In the genomic region with DNA sequence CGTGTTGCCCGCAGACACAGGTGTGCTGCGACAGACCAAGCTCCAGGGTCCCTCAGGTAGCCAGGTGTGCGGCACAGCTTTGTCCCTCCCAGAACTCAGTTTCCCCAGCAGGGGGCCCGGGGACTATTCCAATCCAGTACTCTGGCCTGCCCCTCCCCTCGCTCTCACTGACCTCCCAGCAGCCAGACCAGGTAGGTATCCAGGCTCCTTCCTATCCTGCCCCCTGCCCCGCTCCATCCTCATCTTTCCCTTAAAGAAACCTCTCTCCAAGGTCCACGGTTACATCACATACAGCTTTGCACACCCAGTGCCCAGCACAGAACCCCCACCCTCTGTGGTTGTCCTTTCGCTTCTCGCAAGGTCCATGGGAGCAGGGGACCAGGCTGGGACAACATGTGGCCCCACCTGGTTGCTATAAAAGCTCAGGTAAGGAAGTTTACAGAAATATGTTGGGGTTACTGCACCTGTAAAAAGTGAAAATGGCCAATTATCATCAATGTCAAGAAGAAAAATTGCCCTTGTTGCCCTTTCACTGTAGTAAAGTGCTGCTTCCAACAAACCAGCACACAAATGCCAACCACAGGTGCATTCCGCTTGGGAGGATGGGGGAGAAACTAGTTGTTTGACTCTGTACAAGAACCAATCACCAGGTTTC, we compare ENCODE assay signal across 1 cellular context.
TF ChIP-seq lines count a peak whose summit lies in the region.

No MANE protein-coding gene starts in this region.

TF ChIP-seq in HepG2, 621 proteins besides CTCF, POLR2A, EP300 and RAD21 (continues in another document):
- 0 out of 2 replicates have a peak, but pooled peaks have one; percentile 5 for TF ChIP-seq CBX5 (CRISPR knock-in tag; IDR thresholded peaks at IDR 0.05; ENCODE audit: borderline replicate concordance)
- no peak for TF ChIP-seq DPF2 (CRISPR knock-in tag; IDR thresholded peaks at IDR 0.05; ENCODE audit: borderline replicate concordance, low read depth)
- TF ChIP-seq ZNF776 (CRISPR knock-in tag; IDR thresholded peaks at IDR 0.05) = no peak
- TF ChIP-seq, protein P1, sequence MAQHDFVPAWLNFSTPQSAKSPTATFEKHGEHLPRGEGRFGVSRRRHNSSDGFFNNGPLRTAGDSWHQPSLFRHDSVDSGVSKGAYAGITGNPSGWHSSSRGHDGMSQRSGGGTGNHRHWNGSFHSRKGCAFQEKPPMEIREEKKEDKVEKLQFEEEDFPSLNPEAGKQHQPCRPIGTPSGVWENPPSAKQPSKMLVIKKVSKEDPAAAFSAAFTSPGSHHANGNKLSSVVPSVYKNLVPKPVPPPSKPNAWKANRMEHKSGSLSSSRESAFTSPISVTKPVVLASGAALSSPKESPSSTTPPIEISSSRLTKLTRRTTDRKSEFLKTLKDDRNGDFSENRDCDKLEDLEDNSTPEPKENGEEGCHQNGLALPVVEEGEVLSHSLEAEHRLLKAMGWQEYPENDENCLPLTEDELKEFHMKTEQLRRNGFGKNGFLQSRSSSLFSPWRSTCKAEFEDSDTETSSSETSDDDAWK (CRISPR knock-in tag; IDR thresholded peaks at IDR 0.05) = no peak
- TF ChIP-seq ZNF34 (CRISPR knock-in tag; IDR thresholded peaks at IDR 0.05; ENCODE audit: borderline replicate concordance) = no peak
- no peak for TF ChIP-seq ZNF317 (CRISPR knock-in tag; IDR thresholded peaks at IDR 0.05)
- 0 out of 2 replicates have a peak, but pooled peaks have one; percentile 20 for TF ChIP-seq ZNF510 (CRISPR knock-in tag; IDR thresholded peaks at IDR 0.05; ENCODE audit: low read depth)
- no peak for TF ChIP-seq ZNF841 (CRISPR knock-in tag; IDR thresholded peaks at IDR 0.05; ENCODE audit: borderline replicate concordance)
- no peak for TF ChIP-seq IRX3 (CRISPR knock-in tag; IDR thresholded peaks at IDR 0.05; ENCODE audit: borderline replicate concordance, low read depth)
- TF ChIP-seq, protein P2, sequence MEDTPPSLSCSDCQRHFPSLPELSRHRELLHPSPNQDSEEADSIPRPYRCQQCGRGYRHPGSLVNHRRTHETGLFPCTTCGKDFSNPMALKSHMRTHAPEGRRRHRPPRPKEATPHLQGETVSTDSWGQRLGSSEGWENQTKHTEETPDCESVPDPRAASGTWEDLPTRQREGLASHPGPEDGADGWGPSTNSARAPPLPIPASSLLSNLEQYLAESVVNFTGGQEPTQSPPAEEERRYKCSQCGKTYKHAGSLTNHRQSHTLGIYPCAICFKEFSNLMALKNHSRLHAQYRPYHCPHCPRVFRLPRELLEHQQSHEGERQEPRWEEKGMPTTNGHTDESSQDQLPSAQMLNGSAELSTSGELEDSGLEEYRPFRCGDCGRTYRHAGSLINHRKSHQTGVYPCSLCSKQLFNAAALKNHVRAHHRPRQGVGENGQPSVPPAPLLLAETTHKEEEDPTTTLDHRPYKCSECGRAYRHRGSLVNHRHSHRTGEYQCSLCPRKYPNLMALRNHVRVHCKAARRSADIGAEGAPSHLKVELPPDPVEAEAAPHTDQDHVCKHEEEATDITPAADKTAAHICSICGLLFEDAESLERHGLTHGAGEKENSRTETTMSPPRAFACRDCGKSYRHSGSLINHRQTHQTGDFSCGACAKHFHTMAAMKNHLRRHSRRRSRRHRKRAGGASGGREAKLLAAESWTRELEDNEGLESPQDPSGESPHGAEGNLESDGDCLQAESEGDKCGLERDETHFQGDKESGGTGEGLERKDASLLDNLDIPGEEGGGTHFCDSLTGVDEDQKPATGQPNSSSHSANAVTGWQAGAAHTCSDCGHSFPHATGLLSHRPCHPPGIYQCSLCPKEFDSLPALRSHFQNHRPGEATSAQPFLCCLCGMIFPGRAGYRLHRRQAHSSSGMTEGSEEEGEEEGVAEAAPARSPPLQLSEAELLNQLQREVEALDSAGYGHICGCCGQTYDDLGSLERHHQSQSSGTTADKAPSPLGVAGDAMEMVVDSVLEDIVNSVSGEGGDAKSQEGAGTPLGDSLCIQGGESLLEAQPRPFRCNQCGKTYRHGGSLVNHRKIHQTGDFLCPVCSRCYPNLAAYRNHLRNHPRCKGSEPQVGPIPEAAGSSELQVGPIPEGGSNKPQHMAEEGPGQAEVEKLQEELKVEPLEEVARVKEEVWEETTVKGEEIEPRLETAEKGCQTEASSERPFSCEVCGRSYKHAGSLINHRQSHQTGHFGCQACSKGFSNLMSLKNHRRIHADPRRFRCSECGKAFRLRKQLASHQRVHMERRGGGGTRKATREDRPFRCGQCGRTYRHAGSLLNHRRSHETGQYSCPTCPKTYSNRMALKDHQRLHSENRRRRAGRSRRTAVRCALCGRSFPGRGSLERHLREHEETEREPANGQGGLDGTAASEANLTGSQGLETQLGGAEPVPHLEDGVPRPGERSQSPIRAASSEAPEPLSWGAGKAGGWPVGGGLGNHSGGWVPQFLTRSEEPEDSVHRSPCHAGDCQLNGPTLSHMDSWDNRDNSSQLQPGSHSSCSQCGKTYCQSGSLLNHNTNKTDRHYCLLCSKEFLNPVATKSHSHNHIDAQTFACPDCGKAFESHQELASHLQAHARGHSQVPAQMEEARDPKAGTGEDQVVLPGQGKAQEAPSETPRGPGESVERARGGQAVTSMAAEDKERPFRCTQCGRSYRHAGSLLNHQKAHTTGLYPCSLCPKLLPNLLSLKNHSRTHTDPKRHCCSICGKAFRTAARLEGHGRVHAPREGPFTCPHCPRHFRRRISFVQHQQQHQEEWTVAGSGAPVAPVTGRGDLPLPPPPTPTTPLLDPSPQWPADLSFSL (CRISPR knock-in tag; IDR thresholded peaks at IDR 0.05) = no peak
- no peak for TF ChIP-seq MIER3 (CRISPR knock-in tag; IDR thresholded peaks at IDR 0.05; ENCODE audit: borderline replicate concordance)
- TF ChIP-seq ZNF335 (CRISPR knock-in tag; IDR thresholded peaks at IDR 0.05) = 0 out of 2 replicates have a peak, but pooled peaks have one; percentile 3
- TF ChIP-seq, protein P3, sequence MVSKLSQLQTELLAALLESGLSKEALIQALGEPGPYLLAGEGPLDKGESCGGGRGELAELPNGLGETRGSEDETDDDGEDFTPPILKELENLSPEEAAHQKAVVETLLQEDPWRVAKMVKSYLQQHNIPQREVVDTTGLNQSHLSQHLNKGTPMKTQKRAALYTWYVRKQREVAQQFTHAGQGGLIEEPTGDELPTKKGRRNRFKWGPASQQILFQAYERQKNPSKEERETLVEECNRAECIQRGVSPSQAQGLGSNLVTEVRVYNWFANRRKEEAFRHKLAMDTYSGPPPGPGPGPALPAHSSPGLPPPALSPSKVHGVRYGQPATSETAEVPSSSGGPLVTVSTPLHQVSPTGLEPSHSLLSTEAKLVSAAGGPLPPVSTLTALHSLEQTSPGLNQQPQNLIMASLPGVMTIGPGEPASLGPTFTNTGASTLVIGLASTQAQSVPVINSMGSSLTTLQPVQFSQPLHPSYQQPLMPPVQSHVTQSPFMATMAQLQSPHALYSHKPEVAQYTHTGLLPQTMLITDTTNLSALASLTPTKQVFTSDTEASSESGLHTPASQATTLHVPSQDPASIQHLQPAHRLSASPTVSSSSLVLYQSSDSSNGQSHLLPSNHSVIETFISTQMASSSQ (IDR thresholded peaks at IDR 0.05; ENCODE audit: low read depth) = no peak
- TF ChIP-seq, protein P3 (CRISPR knock-in tag; IDR thresholded peaks at IDR 0.05; ENCODE audit: borderline replicate concordance) = 0 out of 2 replicates have a peak, but pooled peaks have one; percentile 2
- TF ChIP-seq ZSCAN21 (CRISPR knock-in tag; IDR thresholded peaks at IDR 0.05; ENCODE audit: borderline replicate concordance) = 0 out of 2 replicates have a peak, but pooled peaks have one; percentile 55
- no peak for TF ChIP-seq ZNF839 (CRISPR knock-in tag; IDR thresholded peaks at IDR 0.05; ENCODE audit: borderline replicate concordance)
- TF ChIP-seq TBX2 (CRISPR knock-in tag; IDR thresholded peaks at IDR 0.05; ENCODE audit: borderline replicate concordance) = peak; percentile 39; the same call in 1 of the 2 replicates
- no peak for TF ChIP-seq RFX5 (IDR thresholded peaks at IDR 0.05; ENCODE audit: low read depth, low read length)
- TF ChIP-seq, protein P4, sequence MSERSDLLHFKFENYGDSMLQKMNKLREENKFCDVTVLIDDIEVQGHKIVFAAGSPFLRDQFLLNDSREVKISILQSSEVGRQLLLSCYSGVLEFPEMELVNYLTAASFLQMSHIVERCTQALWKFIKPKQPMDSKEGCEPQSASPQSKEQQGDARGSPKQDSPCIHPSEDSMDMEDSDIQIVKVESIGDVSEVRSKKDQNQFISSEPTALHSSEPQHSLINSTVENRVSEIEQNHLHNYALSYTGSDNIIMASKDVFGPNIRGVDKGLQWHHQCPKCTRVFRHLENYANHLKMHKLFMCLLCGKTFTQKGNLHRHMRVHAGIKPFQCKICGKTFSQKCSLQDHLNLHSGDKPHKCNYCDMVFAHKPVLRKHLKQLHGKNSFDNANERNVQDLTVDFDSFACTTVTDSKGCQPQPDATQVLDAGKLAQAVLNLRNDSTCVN (CRISPR knock-in tag; IDR thresholded peaks at IDR 0.05; ENCODE audit: borderline replicate concordance) = no peak
- peak; percentile 12; the same call in 1 of the 2 replicates for TF ChIP-seq ZNF253 (CRISPR knock-in tag; IDR thresholded peaks at IDR 0.05; ENCODE audit: borderline replicate concordance)
- TF ChIP-seq, protein P5, sequence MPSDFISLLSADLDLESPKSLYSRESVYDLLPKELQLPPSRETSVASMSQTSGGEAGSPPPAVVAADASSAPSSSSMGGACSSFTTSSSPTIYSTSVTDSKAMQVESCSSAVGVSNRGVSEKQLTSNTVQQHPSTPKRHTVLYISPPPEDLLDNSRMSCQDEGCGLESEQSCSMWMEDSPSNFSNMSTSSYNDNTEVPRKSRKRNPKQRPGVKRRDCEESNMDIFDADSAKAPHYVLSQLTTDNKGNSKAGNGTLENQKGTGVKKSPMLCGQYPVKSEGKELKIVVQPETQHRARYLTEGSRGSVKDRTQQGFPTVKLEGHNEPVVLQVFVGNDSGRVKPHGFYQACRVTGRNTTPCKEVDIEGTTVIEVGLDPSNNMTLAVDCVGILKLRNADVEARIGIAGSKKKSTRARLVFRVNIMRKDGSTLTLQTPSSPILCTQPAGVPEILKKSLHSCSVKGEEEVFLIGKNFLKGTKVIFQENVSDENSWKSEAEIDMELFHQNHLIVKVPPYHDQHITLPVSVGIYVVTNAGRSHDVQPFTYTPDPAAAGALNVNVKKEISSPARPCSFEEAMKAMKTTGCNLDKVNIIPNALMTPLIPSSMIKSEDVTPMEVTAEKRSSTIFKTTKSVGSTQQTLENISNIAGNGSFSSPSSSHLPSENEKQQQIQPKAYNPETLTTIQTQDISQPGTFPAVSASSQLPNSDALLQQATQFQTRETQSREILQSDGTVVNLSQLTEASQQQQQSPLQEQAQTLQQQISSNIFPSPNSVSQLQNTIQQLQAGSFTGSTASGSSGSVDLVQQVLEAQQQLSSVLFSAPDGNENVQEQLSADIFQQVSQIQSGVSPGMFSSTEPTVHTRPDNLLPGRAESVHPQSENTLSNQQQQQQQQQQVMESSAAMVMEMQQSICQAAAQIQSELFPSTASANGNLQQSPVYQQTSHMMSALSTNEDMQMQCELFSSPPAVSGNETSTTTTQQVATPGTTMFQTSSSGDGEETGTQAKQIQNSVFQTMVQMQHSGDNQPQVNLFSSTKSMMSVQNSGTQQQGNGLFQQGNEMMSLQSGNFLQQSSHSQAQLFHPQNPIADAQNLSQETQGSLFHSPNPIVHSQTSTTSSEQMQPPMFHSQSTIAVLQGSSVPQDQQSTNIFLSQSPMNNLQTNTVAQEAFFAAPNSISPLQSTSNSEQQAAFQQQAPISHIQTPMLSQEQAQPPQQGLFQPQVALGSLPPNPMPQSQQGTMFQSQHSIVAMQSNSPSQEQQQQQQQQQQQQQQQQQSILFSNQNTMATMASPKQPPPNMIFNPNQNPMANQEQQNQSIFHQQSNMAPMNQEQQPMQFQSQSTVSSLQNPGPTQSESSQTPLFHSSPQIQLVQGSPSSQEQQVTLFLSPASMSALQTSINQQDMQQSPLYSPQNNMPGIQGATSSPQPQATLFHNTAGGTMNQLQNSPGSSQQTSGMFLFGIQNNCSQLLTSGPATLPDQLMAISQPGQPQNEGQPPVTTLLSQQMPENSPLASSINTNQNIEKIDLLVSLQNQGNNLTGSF (CRISPR knock-in tag; IDR thresholded peaks at IDR 0.05) = no peak
- no peak for TF ChIP-seq PHF21A (CRISPR knock-in tag; IDR thresholded peaks at IDR 0.05)
- TF ChIP-seq ZNF501 (CRISPR knock-in tag; IDR thresholded peaks at IDR 0.05) = 0 out of 2 replicates have a peak, but pooled peaks have one; percentile 12
- no peak for TF ChIP-seq TBP (CRISPR knock-in tag; IDR thresholded peaks at IDR 0.05)
- TF ChIP-seq HNRNPL (IDR thresholded peaks at IDR 0.05; ENCODE audit: low read depth, low read length) = no peak
- TF ChIP-seq, protein P6, sequence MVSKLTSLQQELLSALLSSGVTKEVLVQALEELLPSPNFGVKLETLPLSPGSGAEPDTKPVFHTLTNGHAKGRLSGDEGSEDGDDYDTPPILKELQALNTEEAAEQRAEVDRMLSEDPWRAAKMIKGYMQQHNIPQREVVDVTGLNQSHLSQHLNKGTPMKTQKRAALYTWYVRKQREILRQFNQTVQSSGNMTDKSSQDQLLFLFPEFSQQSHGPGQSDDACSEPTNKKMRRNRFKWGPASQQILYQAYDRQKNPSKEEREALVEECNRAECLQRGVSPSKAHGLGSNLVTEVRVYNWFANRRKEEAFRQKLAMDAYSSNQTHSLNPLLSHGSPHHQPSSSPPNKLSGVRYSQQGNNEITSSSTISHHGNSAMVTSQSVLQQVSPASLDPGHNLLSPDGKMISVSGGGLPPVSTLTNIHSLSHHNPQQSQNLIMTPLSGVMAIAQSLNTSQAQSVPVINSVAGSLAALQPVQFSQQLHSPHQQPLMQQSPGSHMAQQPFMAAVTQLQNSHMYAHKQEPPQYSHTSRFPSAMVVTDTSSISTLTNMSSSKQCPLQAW (CRISPR knock-in tag; IDR thresholded peaks at IDR 0.05) = 0 out of 2 replicates have a peak, but pooled peaks have one; percentile 14
- TF ChIP-seq SIN3A (IDR thresholded peaks at IDR 0.05; ENCODE audit: borderline replicate concordance, low read depth, low read length) = peak; percentile 33; the same call in 1 of the 2 replicates
- TF ChIP-seq, protein P7, sequence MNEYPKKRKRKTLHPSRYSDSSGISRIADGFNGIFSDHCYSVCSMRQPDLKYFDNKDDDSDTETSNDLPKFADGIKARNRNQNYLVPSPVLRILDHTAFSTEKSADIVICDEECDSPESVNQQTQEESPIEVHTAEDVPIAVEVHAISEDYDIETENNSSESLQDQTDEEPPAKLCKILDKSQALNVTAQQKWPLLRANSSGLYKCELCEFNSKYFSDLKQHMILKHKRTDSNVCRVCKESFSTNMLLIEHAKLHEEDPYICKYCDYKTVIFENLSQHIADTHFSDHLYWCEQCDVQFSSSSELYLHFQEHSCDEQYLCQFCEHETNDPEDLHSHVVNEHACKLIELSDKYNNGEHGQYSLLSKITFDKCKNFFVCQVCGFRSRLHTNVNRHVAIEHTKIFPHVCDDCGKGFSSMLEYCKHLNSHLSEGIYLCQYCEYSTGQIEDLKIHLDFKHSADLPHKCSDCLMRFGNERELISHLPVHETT (CRISPR knock-in tag; conservative IDR thresholded peaks at IDR 0.05) = no peak
- peak; percentile 6; the same call in 1 of the 2 replicates for TF ChIP-seq RFXAP (CRISPR knock-in tag; IDR thresholded peaks at IDR 0.05; ENCODE audit: borderline replicate concordance)
